ENCODE assay signal across 8 cellular contexts in the genomic region with DNA sequence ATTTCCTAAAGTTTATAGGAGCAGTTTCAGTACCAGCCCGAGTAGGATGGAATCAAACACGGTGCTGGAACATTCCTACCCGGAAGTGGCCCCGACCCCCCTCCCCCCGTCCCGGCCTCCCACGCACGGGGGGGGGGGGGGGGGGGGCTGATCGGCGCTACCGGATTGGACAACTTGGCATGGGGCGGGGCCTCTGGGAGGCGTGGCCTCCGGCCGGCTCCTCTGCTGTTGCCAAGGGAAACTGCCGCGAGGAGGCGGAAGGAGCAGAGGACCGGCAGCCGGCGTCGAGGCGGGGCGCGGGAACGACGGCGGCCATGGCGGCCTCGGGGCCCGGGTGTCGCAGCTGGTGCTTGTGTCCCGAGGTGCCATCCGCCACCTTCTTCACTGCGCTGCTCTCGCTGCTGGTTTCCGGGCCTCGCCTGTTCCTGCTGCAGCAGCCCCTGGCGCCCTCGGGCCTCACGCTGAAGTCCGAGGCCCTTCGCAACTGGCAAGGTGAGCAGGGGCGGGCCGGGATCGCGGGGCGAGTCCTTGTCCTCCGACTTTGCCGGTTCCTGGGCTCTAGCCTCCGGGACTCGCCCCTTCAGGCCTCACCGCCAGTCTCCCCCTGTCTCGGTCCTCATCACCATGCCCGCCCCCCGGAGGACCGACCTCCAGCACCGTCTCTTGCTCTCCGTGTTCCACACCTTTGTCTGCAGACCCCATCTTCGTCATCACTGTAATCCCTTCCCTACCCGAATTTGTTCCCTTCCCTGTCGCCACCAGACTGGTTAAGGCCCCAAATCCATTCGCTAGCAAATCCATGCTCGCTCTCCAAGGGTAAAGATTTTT. TPM values are rescaled to one million over a fixed set of nuclear protein-coding genes. Genes with fewer than 3 reads are reported as not detected.
A peak's percentile ranks its signal among the peaks of the same experiment; 100 is the strongest.
DNase-seq lines count a peak whose midpoint lies in the region; ATAC-seq and TF ChIP-seq lines count a peak whose summit lies in the region.

A gene (plus strand): TSS at position 266 of the 828 bp plus-strand sequence. CDS start 49 bp downstream, at position 315.

- peak within 1 kb of the TSS; percentile 97 for H3K27ac Mint-ChIP-seq in T-helper 2 cell treated with Interferon-gamma antibody and Interleukin-4, amounts not matched to agents 5 μg/mL and 100 μg/mL, for 36 hours

- H3K27me3 ChIP-seq in ascending aorta (no peaks in the 10 kb centered on the region), right cardiac atrium (ENCODE audit: control insufficient read depth, insufficient read depth) (no peaks in the 10 kb centered on the region), uterus (no peaks in the 10 kb centered on the region)

- peaks cover 33% of the 10 kb centered on the region for H3K4me1 Mint-ChIP-seq in T-helper 2 cell treated with Interferon-gamma antibody and Interleukin-4, amounts not matched to agents 5 μg/mL and 100 μg/mL, for 36 hours (ENCODE audit: low read depth)

- WGBS in right cardiac atrium = under 1% methylated on average over 64 of the region's 64 CpGs

- intact Hi-C loops in ascending aorta (cut with DNase I) = loop anchor here (1.0 to 10.0 kb wide), 6 partner anchors 35 to 416 kb away; a partner anchor contains a TSS
- intact Hi-C loops in right cardiac atrium (cut with DNase I) = no loop called here
- intact Hi-C loops in uterus (cut with DNase I; ENCODE audit: low total_unique reads) = no loop called here

- peaks cover 35% of the 10 kb centered on the region for H3K36me3 Mint-ChIP-seq in T-helper 2 cell treated with Interferon-gamma antibody and Interleukin-4, amounts not matched to agents 5 μg/mL and 100 μg/mL, for 36 hours (ENCODE audit: low read depth)

- peak within 1 kb of the TSS; percentile 99 for H3K4me3 Mint-ChIP-seq in T-helper 2 cell treated with Interferon-gamma antibody and Interleukin-4, amounts not matched to agents 5 μg/mL and 100 μg/mL, for 36 hours

- TF ChIP-seq POLR2A in GM18505 (IDR thresholded peaks at IDR 0.05; ENCODE audit: borderline replicate concordance, extremely low read depth, insufficient read depth, insufficient read length) (peak; percentile 87), uterus (IDR thresholded peaks at IDR 0.05) (peak; percentile 96)

- H3K27me3 Mint-ChIP-seq in T-helper 2 cell treated with Interferon-gamma antibody and Interleukin-4, amounts not matched to agents 5 μg/mL and 100 μg/mL, for 36 hours (ENCODE audit: low read depth) = no peaks in the 10 kb centered on the region

- H3K36me3 ChIP-seq in ascending aorta = peaks cover 22 to 32% of the 10 kb centered on the region in 2 donors
- no peaks in the 10 kb centered on the region for H3K36me3 ChIP-seq in uterus

- DNase-seq in NCI-H2029 (lab: John Stamatoyannopoulos, UW) (peak; percentile 66), ascending aorta (ENCODE audit: low spot score in 2 of 2) (peak; percentile 84 to 98), right cardiac atrium (peak; percentile 97 to 99 (median 98)), putamen (ENCODE audit: low spot score) (peak; percentile 96), uterus (peak; percentile 95 to 97)
- peak; percentile 91 for DNase-seq in T-helper 2 cell treated with Interferon-gamma antibody and Interleukin-4, amounts not matched to agents 5 μg/mL and 100 μg/mL, for 36 hours (ENCODE audit: low spot score)

- H3K9me3 ChIP-seq in ascending aorta (no peaks in the 10 kb centered on the region), right cardiac atrium (ENCODE audit: control insufficient read depth, low read length) (no peaks in the 10 kb centered on the region), uterus (no peaks in the 10 kb centered on the region)

- H3K4me3 ChIP-seq in ascending aorta = peak within 1 kb of the TSS; percentile 67 to 93
- H3K4me3 ChIP-seq in right cardiac atrium (ENCODE audit: low read length) = peak within 1 kb of the TSS; percentile 73
- H3K4me3 ChIP-seq in uterus = peak within 1 kb of the TSS; percentile 92 to 97

- ATAC-seq in GM18505 (IDR thresholded peaks at IDR 0.05; ENCODE audit: unreplicated experiment) = peak; percentile 93
- ATAC-seq in HG02981 (IDR thresholded peaks at IDR 0.05; ENCODE audit: unreplicated experiment) = peak; percentile 96
- peak; percentile 98 for ATAC-seq in right cardiac atrium

- no peaks in the 10 kb centered on the region for H3K9me3 Mint-ChIP-seq in T-helper 2 cell treated with Interferon-gamma antibody and Interleukin-4, amounts not matched to agents 5 μg/mL and 100 μg/mL, for 36 hours

- peaks cover 0 to 10% of the 10 kb centered on the region in 2 donors for H3K4me1 ChIP-seq in ascending aorta
- peaks cover 2% of the 10 kb centered on the region for H3K4me1 ChIP-seq in right cardiac atrium (ENCODE audit: control insufficient read depth, insufficient read depth, low read length)
- H3K4me1 ChIP-seq in uterus = no peaks in the 10 kb centered on the region

- TF ChIP-seq CTCF in ascending aorta (IDR thresholded peaks at IDR 0.05) = peak in 1 of 3 experiments; percentile 35
- TF ChIP-seq CTCF in uterus (IDR thresholded peaks at IDR 0.05) = peak in 2 of 4 experiments; percentile 38 to 55

- peak within 1 kb of the TSS; percentile 71 to 72 for H3K27ac ChIP-seq in ascending aorta
- peak within 1 kb of the TSS; percentile 85 for H3K27ac ChIP-seq in right cardiac atrium (ENCODE audit: low read length)
- H3K27ac ChIP-seq in uterus = peak within 1 kb of the TSS; percentile 81 to 91

RNA-seq across cellular contexts. Expression of the gene that starts here (rescaled TPM):
- total RNA-seq in ascending aorta = 51.7 TPM
- total RNA-seq in right cardiac atrium = 10 to 100 TPM; 31.8 to 42.4 (median 35.9) TPM
- 36.2 TPM for polyA plus RNA-seq in right cardiac atrium
- total RNA-seq in uterus = 10 to 100 TPM in 2 of 4 donors, 1 to 10 TPM in 2; 2.0 to 45.4 (median 11.3) TPM

Comparison
In these comparisons a context has a peak if more than half of its experiments do, and no peak if none do; other contexts are left out.
1. Peak in every context shown above with its lines: DNase-seq, ATAC-seq, H3K4me3 ChIP-seq and H3K27ac ChIP-seq.